29 cellular contexts compared by ENCODE assay signal in genomic region chr19:20186163-20186562, GRCh38. TPM values are rescaled to one million over a fixed set of nuclear protein-coding genes. Genes with fewer than 3 reads are reported as not detected.
DNase-seq lines count a peak whose midpoint lies in the region; ATAC-seq and TF ChIP-seq lines count a peak whose summit lies in the region.
"Had no signal": no experiment of that assay in that cellular context is flagged by ENCODE, and none has a peak within 500 bp of the region (broad histone marks: within the 10 kb centered on the region; RNA-seq: fewer than 3 reads in every experiment).

No MANE protein-coding gene starts in this region.

- H2BK12ac ChIP-seq in trophoblast cell (ENCODE audit: low read length) = no peak overlapping the region

- WGBS in trophoblast cell (ENCODE audit: extremely low coverage, insufficient coverage, insufficient read length) = no CpG with 5 or more reads among the region's 4 CpGs

- peaks cover 12 to 16% of the 10 kb centered on the region in 2 experiments for H3K36me3 ChIP-seq in trophoblast cell (ENCODE audit: control insufficient read depth in 1 of 2, insufficient read depth in 2 of 2, low read length in 2 of 2)
- H3K36me3 ChIP-seq: HAP-1 had no signal

- no peaks in the 10 kb centered on the region for H3K4me1 Mint-ChIP-seq in chondrocyte (ENCODE audit: low read depth)
- H3K4me1 Mint-ChIP-seq: CD14-positive monocyte had no signal

- H3K79me2 ChIP-seq in trophoblast cell (ENCODE audit: control insufficient read depth, insufficient read depth, low read length, poor library complexity) = no peaks in the 10 kb centered on the region

- no peaks in the 10 kb centered on the region for H3K27me3 Mint-ChIP-seq in chondrocyte (ENCODE audit: low read depth)
- H3K27me3 Mint-ChIP-seq: CD8-positive, alpha-beta memory T cell had no signal

- H3K27ac Mint-ChIP-seq in chondrocyte (ENCODE audit: unreplicated experiment) = peak overlapping the region; percentile 3
- H3K27ac Mint-ChIP-seq: CD14-positive monocyte, GM23338, HFFc6 had no signal

- H3K23ac ChIP-seq in trophoblast cell (ENCODE audit: low read length) = no peak overlapping the region

- H3K9me3 ChIP-seq in trophoblast cell (ENCODE audit: insufficient read depth, low read depth, low read length) = no peaks in the 10 kb centered on the region
- H3K9me3 ChIP-seq: A549, BE2C, HAP-1 had no signal

- H3K27ac ChIP-seq in trophoblast cell (ENCODE audit: low read depth, low read length) = no peak overlapping the region
- H3K27ac ChIP-seq in foreskin keratinocyte = no peak overlapping the region
- H3K27ac ChIP-seq: A549, RWPE1 had no signal

- H4K91ac ChIP-seq in trophoblast cell (ENCODE audit: low read depth, low read length) = no peak overlapping the region

- no peak overlapping the region for H2AK5ac ChIP-seq in trophoblast cell (ENCODE audit: low read length)

- H3K4me3 Mint-ChIP-seq in chondrocyte (ENCODE audit: unreplicated experiment) = no peak overlapping the region
- H3K4me3 Mint-ChIP-seq: CD14-positive monocyte; CD8-positive, alpha-beta memory T cell; GM23338; HFFc6 had no signal

- H2AFZ ChIP-seq in trophoblast cell (ENCODE audit: insufficient read depth, low read length, poor library complexity) = no peak overlapping the region
- H2AFZ ChIP-seq: GM23338 had no signal

- H3K4ac ChIP-seq in trophoblast cell (ENCODE audit: low read depth, low read length) = no peak overlapping the region

- no peak overlapping the region for H2BK120ac ChIP-seq in trophoblast cell (ENCODE audit: insufficient read depth, low read length, poor library complexity)

- no peak overlapping the region for H4K12ac ChIP-seq in trophoblast cell (ENCODE audit: low read depth, low read length)

- no peaks in the 10 kb centered on the region for H3K79me1 ChIP-seq in trophoblast cell (ENCODE audit: low read length)

- no peak overlapping the region for H3K14ac ChIP-seq in trophoblast cell (ENCODE audit: low read length)

- H3K18ac ChIP-seq in trophoblast cell (ENCODE audit: low read length) = no peak overlapping the region

- no peaks in the 10 kb centered on the region for H3K4me1 ChIP-seq in trophoblast cell (ENCODE audit: control insufficient read depth in 1 of 2, insufficient read depth in 2 of 2, low read length in 2 of 2)
- no peaks in the 10 kb centered on the region for H3K4me1 ChIP-seq in foreskin keratinocyte
- H3K4me1 ChIP-seq: A549, BE2C, HAP-1 had no signal

- H3K36me3 Mint-ChIP-seq in chondrocyte (ENCODE audit: low read depth) = peaks cover 22% of the 10 kb centered on the region

- no peak overlapping the region for H3K4me2 ChIP-seq in trophoblast cell (ENCODE audit: low read length)
- H3K4me2 ChIP-seq: A549, GM23338 had no signal

- H3K27me3 ChIP-seq in trophoblast cell (ENCODE audit: insufficient read depth, low read length) = no peaks in the 10 kb centered on the region
- H3K27me3 ChIP-seq in foreskin keratinocyte = no peaks in the 10 kb centered on the region
- H3K27me3 ChIP-seq: BE2C had no signal

- H3K4me3 ChIP-seq in trophoblast cell (ENCODE audit: low read depth, low read length) = no peak overlapping the region
- H3K4me3 ChIP-seq: A549, GM23338, HAP-1 had no signal

- H4K8ac ChIP-seq in trophoblast cell (ENCODE audit: low read depth, low read length) = no peak overlapping the region

- no peak for TF ChIP-seq CTCF in chondrocyte (IDR thresholded peaks at IDR 0.05)
- TF ChIP-seq CTCF in foreskin keratinocyte (conservative IDR thresholded peaks at IDR 0.05) = no peak

- H3K9ac ChIP-seq in trophoblast cell (ENCODE audit: low read length) = no peak overlapping the region

- H2BK5ac ChIP-seq in trophoblast cell (ENCODE audit: low read depth, low read length, poor library complexity) = no peak overlapping the region

- DNase-seq in AG08395 (ENCODE audit: low spot score) = peak; percentile 8
- DNase-seq in GM04504 (ENCODE audit: low read depth) = peak; percentile 2
- DNase-seq in chondrocyte (ENCODE audit: low spot score) = no peak
- peak; percentile 42 to 65 for DNase-seq in trophoblast cell
- DNase-seq in NCI-H345 treated with DMSO at 0.1 percent for 48 hours (lab: John Stamatoyannopoulos, UW; ENCODE audit: unreplicated experiment) = no peak
- no peak for DNase-seq in foreskin keratinocyte
- DNase-seq in activated CD4-positive, alpha-beta T cell treated with anti-CD3 and anti-CD28 coated beads, Interleukin-2, amount 50 U/mL, for 4 hours = no peak
- DNase-seq: BE2C; CD8-positive, alpha-beta memory T cell; DMS 273 treated with DMSO at 0.1 percent for 48 hours; DMS79; EL; GDM1; HFFc6; Karpas-422; NCI-H1092; NCI-H1436; NCI-H187; NCI-H2081 treated with DMSO at 0.1 percent for 48 hours; NCI-H446; NCI-H524 treated with DMSO at 0.1 percent for 48 hours; NCI-H82; SHP77 had no signal

- H3K9me3 Mint-ChIP-seq in chondrocyte (ENCODE audit: low read depth) = peaks cover 3% of the 10 kb centered on the region
- H3K9me3 Mint-ChIP-seq: GM23338 had no signal

- ATAC-seq in foreskin keratinocyte = no peak
- ATAC-seq: A549, GM23338, Panc1 had no signal

RNA-seq across cellular contexts. Expression of gene ZNF486, which starts 19.1 kb away (rescaled TPM):
- total RNA-seq in chondrocyte (4.4 to 5.5 TPM (median 5.2 TPM) in 3 replicates), foreskin keratinocyte (9.6 and 10.5 TPM in 2 replicates)
- 12.0 and 12.1 TPM in 2 replicates for polyA plus RNA-seq in trophoblast cell (2013)
- polyA plus RNA-seq in foreskin keratinocyte = 2.3 and 3.1 TPM in 2 replicates

Comparison
In these comparisons a context has a peak if more than half of its experiments do, and no peak if none do; other contexts are left out.
1. DNase-seq: peak in AG08395 (single experiment), GM04504 (single experiment) and trophoblast cell (2 of 2); none in chondrocyte (single experiment), NCI-H345 treated with DMSO at 0.1 percent for 48 hours (single experiment), foreskin keratinocyte (0 of 2) and activated CD4-positive, alpha-beta T cell treated with anti-CD3 and anti-CD28 coated beads, Interleukin-2, amount 50 U/mL, for 4 hours (0 of 2).